ENCODE assay signal across 11 cellular contexts in genomic region chr10:62020362-62020730, GRCh38.
DNase-seq lines count a peak whose midpoint lies in the region; ATAC-seq, FAIRE-seq and TF ChIP-seq lines count a peak whose summit lies in the region.
"Had no signal": no experiment of that assay in that cellular context is flagged by ENCODE, and none has a peak within 500 bp of the region (broad histone marks: within the 10 kb centered on the region; RNA-seq: fewer than 3 reads in every experiment).

No MANE protein-coding gene starts in this region.

- no peak overlapping the region for H2AFZ ChIP-seq in neural progenitor cell (replicated peaks)

- H3K4me1 Mint-ChIP-seq in Caco-2 (ENCODE audit: low read depth, unreplicated experiment) = peaks cover 80% of the 10 kb centered on the region
- H3K4me1 Mint-ChIP-seq in activated naive CD8-positive, alpha-beta T cell treated with anti-CD3 and anti-CD28 coated beads, Interleukin-2, amount 50 U/mL, for 24 hours = peaks cover 82% of the 10 kb centered on the region
- peaks cover 19% of the 10 kb centered on the region for H3K4me1 Mint-ChIP-seq in neural progenitor cell

- POLR2A ChIA-PET in Caco-2 (lab: Charles Lee) = no interaction called here

- H3K36me3 ChIP-seq in Caco-2 (ENCODE audit: control insufficient read depth, insufficient read depth, low read length) (peaks cover 5% of the 10 kb centered on the region; the same call in 1 of the 2 replicates), neural progenitor cell (no peaks in the 10 kb centered on the region)

- no peak for TF ChIP-seq POLR2A in GM12891 (IDR thresholded peaks at IDR 0.05; ENCODE audit: low read depth, low read length)

- H3K27me3 Mint-ChIP-seq in Caco-2 (ENCODE audit: insufficient read depth, unreplicated experiment) (no peaks in the 10 kb centered on the region), neural progenitor cell (ENCODE audit: insufficient read depth, low read depth) (peaks cover 2% of the 10 kb centered on the region)
- no peaks in the 10 kb centered on the region for H3K27me3 Mint-ChIP-seq in activated naive CD8-positive, alpha-beta T cell treated with anti-CD3 and anti-CD28 coated beads, Interleukin-2, amount 50 U/mL, for 24 hours

- H4K20me1 ChIP-seq in neural progenitor cell (ENCODE audit: low read depth) = no peaks in the 10 kb centered on the region

- peak; percentile 47 for ATAC-seq in activated naive CD8-positive, alpha-beta T cell treated with anti-CD3 and anti-CD28 coated beads, Interleukin-2, amount 50 U/mL, for 24 hours
- ATAC-seq in GM18867 (IDR thresholded peaks at IDR 0.05; ENCODE audit: unreplicated experiment) = no peak
- ATAC-seq in GM21529 (IDR thresholded peaks at IDR 0.05; ENCODE audit: unreplicated experiment) = no peak
- ATAC-seq in HG02981 (IDR thresholded peaks at IDR 0.05; ENCODE audit: unreplicated experiment) = no peak

- H3K9ac ChIP-seq in neural progenitor cell = no peak overlapping the region

- H3K9me3 ChIP-seq in Caco-2 = no peaks in the 10 kb centered on the region
- H3K9me3 ChIP-seq in neural progenitor cell (ENCODE audit: low read depth) = no peaks in the 10 kb centered on the region

- H3F3A ChIP-seq in neural progenitor cell (ENCODE audit: low read depth) = peaks cover 9% of the 10 kb centered on the region

- H3K27ac Mint-ChIP-seq in Caco-2 (ENCODE audit: unreplicated experiment) (peak overlapping the region; percentile 84), neural progenitor cell (no peak overlapping the region)
- peak overlapping the region; percentile 95 for H3K27ac Mint-ChIP-seq in activated naive CD8-positive, alpha-beta T cell treated with anti-CD3 and anti-CD28 coated beads, Interleukin-2, amount 50 U/mL, for 24 hours

- no peaks in the 10 kb centered on the region for H3K27me3 ChIP-seq in Caco-2 (replicated peaks; ENCODE audit: control insufficient read depth, insufficient read depth, low read length)
- H3K27me3 ChIP-seq in neural progenitor cell = no peaks in the 10 kb centered on the region

- intact Hi-C loops in Caco-2 (cut with micrococcal nuclease; ENCODE audit: unreplicated experiment) = loop anchor here (5.0 kb wide), 1 partner anchor 168 kb away; no protein-coding TSS in a partner anchor

- DNase-seq in Caco-2 (no peak), M059J (ENCODE audit: low read depth) (peak; percentile 39), neural progenitor cell (ENCODE audit: low spot score) (peak; percentile 22), GM12891 (ENCODE audit: insufficient read length, low spot score) (no peak)
- no peak for DNase-seq in activated naive CD8-positive, alpha-beta T cell treated with anti-CD3 and anti-CD28 coated beads, Interleukin-2, amount 50 U/mL, for 24 hours
- DNase-seq: occipital lobe had no signal

- FAIRE-seq in GM12891 (lab: Jason Lieb, UNC) = no peak
- FAIRE-seq: TTC549, urothelium cell line had no signal

- TF ChIP-seq CTCF in Caco-2 (IDR thresholded peaks at IDR 0.05; ENCODE audit: insufficient read depth in 1 of 2, low read depth in 1 of 2, low read length in 1 of 2, severe bottlenecking in 1 of 2, unreplicated experiment in 1 of 2) (no peak), neural progenitor cell (IDR thresholded peaks at IDR 0.05) (no peak)

- no peaks in the 10 kb centered on the region for H3K9me3 Mint-ChIP-seq in Caco-2 (ENCODE audit: unreplicated experiment)
- peaks cover 9% of the 10 kb centered on the region for H3K9me3 Mint-ChIP-seq in activated naive CD8-positive, alpha-beta T cell treated with anti-CD3 and anti-CD28 coated beads, Interleukin-2, amount 50 U/mL, for 24 hours
- peaks cover 3% of the 10 kb centered on the region for H3K9me3 Mint-ChIP-seq in neural progenitor cell

- no peaks in the 10 kb centered on the region for H3K79me2 ChIP-seq in neural progenitor cell (ENCODE audit: low read depth)

- peak overlapping the region; percentile 80 for H3K27ac ChIP-seq in neural progenitor cell

- peaks cover 95% of the 10 kb centered on the region for H3K36me3 Mint-ChIP-seq in Caco-2 (ENCODE audit: insufficient read depth, unreplicated experiment)
- H3K36me3 Mint-ChIP-seq in activated naive CD8-positive, alpha-beta T cell treated with anti-CD3 and anti-CD28 coated beads, Interleukin-2, amount 50 U/mL, for 24 hours (ENCODE audit: low read depth) = peaks cover 50% of the 10 kb centered on the region
- H3K36me3 Mint-ChIP-seq in neural progenitor cell = peaks cover 5% of the 10 kb centered on the region

- H3K4me3 Mint-ChIP-seq in Caco-2 (ENCODE audit: unreplicated experiment) (no peak overlapping the region), neural progenitor cell (no peak overlapping the region)
- peak overlapping the region; percentile 53 for H3K4me3 Mint-ChIP-seq in activated naive CD8-positive, alpha-beta T cell treated with anti-CD3 and anti-CD28 coated beads, Interleukin-2, amount 50 U/mL, for 24 hours

- H3K4me3 ChIP-seq in Caco-2 (ENCODE audit: low read depth, low read length) (no peak overlapping the region), neural progenitor cell (no peak overlapping the region)

- BruUV-seq in Caco-2 (replicated peaks; lab: Mats Ljungman, UMichigan) = no TSS peak

- peak overlapping the region; percentile 14 for H3K4me2 ChIP-seq in neural progenitor cell

- CTCF ChIA-PET in Caco-2 (lab: Charles Lee) = no interaction called here

- H3K4me1 ChIP-seq in Caco-2 = peaks cover 94% of the 10 kb centered on the region
- H3K4me1 ChIP-seq in neural progenitor cell = peaks cover 31% of the 10 kb centered on the region

TF ChIP-seq in GM12891, 5 proteins besides CTCF, POLR2A, EP300 and RAD21:
- TF ChIP-seq PAX5 (IDR thresholded peaks at IDR 0.05; ENCODE audit: insufficient read depth, low read length, severe bottlenecking) (no peak), TAF1 (IDR thresholded peaks at IDR 0.05; ENCODE audit: low read depth, low read length) (no peak), SPI1 (IDR thresholded peaks at IDR 0.05; ENCODE audit: low read depth, low read length) (no peak)

Comparison
In these comparisons a context has a peak if more than half of its experiments do, and no peak if none do; other contexts are left out.
1. DNase-seq: peak in M059J (single experiment) and neural progenitor cell (single experiment); none in Caco-2 (0 of 2), activated naive CD8-positive, alpha-beta T cell treated with anti-CD3 and anti-CD28 coated beads, Interleukin-2, amount 50 U/mL, for 24 hours (single experiment) and GM12891 (single experiment).